Comparison of ENCODE assay signal across 13 cellular contexts in the genomic region with DNA sequence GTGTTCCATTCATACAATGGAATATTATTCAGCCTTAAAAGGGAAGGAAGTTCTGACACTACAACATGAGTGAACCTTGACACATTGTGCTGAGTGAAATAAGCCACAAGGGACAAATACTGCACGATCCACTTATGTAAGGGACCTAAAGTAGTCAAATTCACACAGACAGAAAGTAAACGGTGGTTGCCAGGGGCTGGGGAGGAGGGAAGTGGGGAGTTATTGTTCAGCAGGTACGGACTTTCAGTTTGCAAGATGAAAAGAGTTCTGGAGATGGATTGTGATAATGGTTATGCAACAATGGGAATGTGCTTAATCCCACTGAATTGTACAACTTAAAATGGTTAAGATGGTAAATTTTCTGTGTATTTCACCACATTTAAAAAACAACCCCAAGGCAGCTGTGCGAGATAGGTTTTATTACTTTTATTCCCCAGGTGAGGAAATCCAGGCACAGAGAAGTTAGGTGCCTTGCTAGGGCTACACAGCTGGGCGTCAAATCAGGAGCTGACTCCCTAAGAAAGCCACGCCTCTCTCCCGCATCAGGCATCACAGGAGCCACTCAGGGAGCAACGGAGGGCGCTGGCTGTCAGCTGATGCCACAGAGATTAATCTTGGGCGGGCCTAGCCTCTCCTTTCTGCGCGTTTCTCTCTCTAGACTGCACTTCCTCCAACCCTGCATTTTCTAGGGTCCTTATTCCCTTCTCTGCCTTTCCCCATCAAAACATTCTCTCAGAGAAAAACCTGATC. TPM values are rescaled to one million over a fixed set of nuclear protein-coding genes. Genes with fewer than 3 reads are reported as not detected.
DNase-seq lines count a peak whose midpoint lies in the region; ATAC-seq, FAIRE-seq and TF ChIP-seq lines count a peak whose summit lies in the region.
"Had no signal": no experiment of that assay in that cellular context is flagged by ENCODE, and none has a peak within 500 bp of the region (broad histone marks: within the 10 kb centered on the region; RNA-seq: fewer than 3 reads in every experiment).

No MANE protein-coding gene starts in this region.

- H3K27me3 ChIP-seq in GM12878 (replicated peaks in 1 of 2; ENCODE audit: control insufficient read depth in 2 of 2, insufficient read depth in 2 of 2, low read length in 1 of 2) (no peaks in the 10 kb centered on the region; a peak in 2 of 4 replicates), mucosa of rectum (ENCODE audit: control insufficient read depth in 2 of 2, insufficient read depth in 2 of 2, low read length in 2 of 2) (no peaks in the 10 kb centered on the region), aorta (ENCODE audit: control insufficient read depth in 1 of 2, insufficient read depth in 2 of 2, low read length in 1 of 2) (no peaks in the 10 kb centered on the region)
- H3K27me3 ChIP-seq: SJSA1 had no signal

- H3K79me2 ChIP-seq in GM12878 (ENCODE audit: control insufficient read depth, insufficient read depth, low read length) = no peaks in the 10 kb centered on the region

- H2AFZ ChIP-seq in GM12878 (ENCODE audit: control insufficient read depth, low read depth, low read length) = no peak overlapping the region

- no peaks in the 10 kb centered on the region for H3K4me1 ChIP-seq in GM12878 (ENCODE audit: control insufficient read depth, insufficient read depth, low read length)
- peaks cover 13 to 43% of the 10 kb centered on the region in 2 donors for H3K4me1 ChIP-seq in mucosa of rectum (ENCODE audit: control insufficient read depth in 2 of 2, insufficient read depth in 2 of 2, low read length in 2 of 2)
- no peaks in the 10 kb centered on the region for H3K4me1 ChIP-seq in aorta (ENCODE audit: control insufficient read depth in 1 of 2, insufficient read depth in 2 of 2, low read length in 2 of 2)
- H3K4me1 ChIP-seq: SJSA1 had no signal

- no peaks in the 10 kb centered on the region for H4K20me1 ChIP-seq in GM12878 (ENCODE audit: control insufficient read depth, insufficient read depth)

- no peak overlapping the region for H3K9ac ChIP-seq in GM12878 (ENCODE audit: control insufficient read depth, insufficient read depth, low read length)
- peak overlapping the region in 1 of 2 donors; percentile 36 for H3K9ac ChIP-seq in mucosa of rectum (ENCODE audit: low read depth in 1 of 2, low read length in 2 of 2)

- BruUV-seq in GM12878 (replicated peaks; lab: Mats Ljungman, UMichigan) = no TSS peak

- RAD21 ChIA-PET in GM12878 (lab: Charles Lee; ENCODE audit: unreplicated experiment) = no interaction called here

- H3K4me2 ChIP-seq in GM12878 (ENCODE audit: control insufficient read depth, insufficient read depth) = no peak overlapping the region

- H3K36me3 ChIP-seq in GM12878 (ENCODE audit: control insufficient read depth in 2 of 2, insufficient read depth in 2 of 2, low read length in 1 of 2) = no peaks in the 10 kb centered on the region
- no peaks in the 10 kb centered on the region for H3K36me3 ChIP-seq in mucosa of rectum (ENCODE audit: control insufficient read depth in 2 of 2, insufficient read depth in 2 of 2, low read length in 2 of 2)
- no peaks in the 10 kb centered on the region for H3K36me3 ChIP-seq in aorta (ENCODE audit: control insufficient read depth in 1 of 2, insufficient read depth in 2 of 2, low read length in 1 of 2)
- H3K36me3 ChIP-seq: SJSA1 had no signal

- DNase-seq in DMS153 treated with DMSO at 0.1 percent for 48 hours (lab: John Stamatoyannopoulos, UW; ENCODE audit: unreplicated experiment) (peak; percentile 37), NCI-H1436 (lab: John Stamatoyannopoulos, UW) (peak; percentile 76), GM12878 (ENCODE audit: low read depth, low spot score) (no peak), aorta (no peak), putamen (ENCODE audit: low spot score) (no peak), HK-2 (ENCODE audit: unreplicated experiment) (no peak)
- DNase-seq: activated CD4-positive, alpha-beta T cell treated with anti-CD3 and anti-CD28 coated beads, Interleukin-2, amount 10 ng/mL, durations not matched to agents 7 days and 5 days; CD4-positive, CD25-positive, alpha-beta regulatory T cell; NCI-H2029; stimulated activated naive CD4-positive, alpha-beta T cell treated with Interleukin-2 at 50 U/mL for 16 hours had no signal

- ATAC-seq in GM12878 = peak; percentile 48; the same call in 1 of the 3 replicates
- ATAC-seq in aorta (ENCODE audit: low FRiP score) = no peak
- ATAC-seq in GM19324 (IDR thresholded peaks at IDR 0.05; ENCODE audit: low FRiP score, unreplicated experiment) = no peak

- no peak for FAIRE-seq in GM12878 (lab: Jason Lieb, UNC)

- TF ChIP-seq EP300 in GM12878 (IDR thresholded peaks at IDR 0.05; ENCODE audit: borderline replicate concordance in 1 of 2, control insufficient read depth in 1 of 2, low read depth in 2 of 2, low read length in 2 of 2) = no peak

- 41% methylated on average over 12 of the region's 12 CpGs for WGBS in GM12878 (ENCODE audit: insufficient coverage, insufficient replicate concordance, low lambda C conversion rate, missing lambda C conversion rate)
- 61 to 64% methylated on average over 12 of the region's 12 CpGs for whole genome bisulfite sequencing in aorta, 2 donors

- CTCF ChIA-PET in GM12878 (lab: Yijun Ruan, JAX) = interaction anchor here (0.6 to 1.3 kb wide), 2 partner anchors 13 to 32 kb away, joined by 3 to 4 read pairs; no protein-coding TSS in a partner anchor

- H3K9me3 ChIP-seq in GM12878 (replicated peaks; ENCODE audit: control insufficient read depth, insufficient read depth, low read length) = no peaks in the 10 kb centered on the region; the same call in 2 of the 3 replicates
- H3K9me3 ChIP-seq in mucosa of rectum (ENCODE audit: control insufficient read depth in 2 of 2, low read length in 2 of 2) = no peaks in the 10 kb centered on the region
- H3K9me3 ChIP-seq in aorta (ENCODE audit: control insufficient read depth, low read length) = peaks cover 1% of the 10 kb centered on the region
- H3K9me3 ChIP-seq: SJSA1 had no signal

- no peak for TF ChIP-seq POLR2A in GM12878 (IDR thresholded peaks at IDR 0.05; ENCODE audit: low read depth, low read length)

- in situ Hi-C loops in GM12878 (cut with MboI) = no loop called here

- SMC1A ChIA-PET in GM12878 (lab: Charles Lee; ENCODE audit: uncharacterized antibody, unreplicated experiment) = interaction anchor here (0.8 to 1.5 kb wide), 2 partner anchors 13 to 406 kb away, joined by 3 to 4 read pairs; no protein-coding TSS in a partner anchor

- H3K4me3 ChIP-seq in GM12878 (no peak overlapping the region), mucosa of rectum (ENCODE audit: low read length in 2 of 2) (no peak overlapping the region), aorta (ENCODE audit: low read length in 2 of 2) (no peak overlapping the region)
- H3K4me3 ChIP-seq: SJSA1 had no signal

- intact Hi-C loops in GM12878 (cut with micrococcal nuclease; ENCODE audit: unreplicated experiment) = no loop called here
- intact Hi-C loops in aorta (cut with DNase I) = no loop called here

- TF ChIP-seq CTCF in GM12878 (IDR thresholded peaks at IDR 0.05 in 2 of 3, conservative IDR thresholded peaks at IDR 0.05 in 1 of 3; ENCODE audit: control insufficient read depth in 2 of 3, extremely low read depth in 1 of 3, insufficient read depth in 1 of 3, low read depth in 3 of 3, low read length in 3 of 3) = no peak

- POLR2A ChIA-PET in GM12878 (lab: Charles Lee) = no interaction called here

- TF ChIP-seq RAD21 in GM12878 (IDR thresholded peaks at IDR 0.05; ENCODE audit: insufficient read depth, low read depth, low read length) = no peak

- H3K27ac ChIP-seq in GM12878 (ENCODE audit: control insufficient read depth, insufficient read depth) (no peak overlapping the region), mucosa of rectum (ENCODE audit: low read depth in 2 of 2, low read length in 2 of 2) (peak overlapping the region; percentile 43 to 80), aorta (ENCODE audit: low read depth in 1 of 2, low read length in 2 of 2) (no peak overlapping the region)
- H3K27ac ChIP-seq: SJSA1 had no signal

TF ChIP-seq in GM12878, 131 proteins besides CTCF, POLR2A, EP300 and RAD21:
- no peak for TF ChIP-seq FOXK2 (IDR thresholded peaks at IDR 0.05)

RNA-seq across cellular contexts. Expression of gene TRAF3IP2, which starts 9.3 kb away (rescaled TPM):
- 25.4 and 25.5 TPM in 2 replicates for total RNA-seq in GM12878 (2013; cell fraction: nucleolus; rRNA removed)
- 33.7 and 40.7 TPM in 2 replicates for total RNA-seq in GM12878 (2014; rRNA removed)
- 25.4 and 26.9 TPM in 2 replicates for total RNA-seq in GM12878 (2014; rRNA removed; fragmentation: Illumina TruSeq; extraction: Trizol)
- total RNA-seq in GM12878 (2021) = 26.9 and 30.4 TPM in 2 replicates
- polyA plus RNA-seq in GM12878 (2011; ENCODE audit: low read depth) = 25.3 TPM
- 23.2 and 26.0 TPM in 2 replicates for polyA plus RNA-seq in GM12878 (2011; rRNA removed)
- 35.6 TPM in 2 replicates for polyA plus RNA-seq in GM12878 (2011; cell fraction: cytosol; rRNA removed)
- polyA plus RNA-seq in GM12878 (2011; cell fraction: nucleus; rRNA removed) = 19.3 and 20.2 TPM in 2 replicates
- polyA plus RNA-seq in GM12878 (2012) = 26.5 and 28.1 TPM in 2 replicates
- 23.8 and 32.5 TPM in 2 replicates for polyA plus RNA-seq in GM12878 (2014; fragmentation: Illumina TruSeq; extraction: Trizol)
- 10 to 100 TPM; 17.0 to 18.9 TPM for polyA plus RNA-seq in GM12878 (2014; fragmentation: Nextera tagmentation; extraction: Ambion mirVana)
- 27.1 and 27.9 TPM in 2 replicates for polyA plus RNA-seq in GM12878 (2014; rRNA removed)
- polyA plus RNA-seq in GM12878 (2016; fragmentation: Nextera tagmentation; extraction: Ambion mirVana) = 10 to 100 TPM; 17.7 to 18.9 TPM
- 31.6 and 46.8 TPM in 2 replicates for polyA minus RNA-seq in GM12878 (2011; rRNA and poly(A)+ RNA removed)
- polyA minus RNA-seq in GM12878 (2011; cell fraction: cytosol; rRNA and poly(A)+ RNA removed) = 13.9 and 14.7 TPM in 2 replicates
- polyA minus RNA-seq in GM12878 (2011; cell fraction: nucleus; rRNA and poly(A)+ RNA removed) = 13.9 and 19.9 TPM in 2 replicates
- total RNA-seq in aorta = 10 to 100 TPM; 24.7 to 39.0 TPM
- 10 to 100 TPM; 12.0 to 12.2 TPM for polyA plus RNA-seq in aorta

Comparison
In these comparisons a context has a peak if more than half of its experiments do, and no peak if none do; other contexts are left out.
1. DNase-seq: peak in DMS153 treated with DMSO at 0.1 percent for 48 hours (single experiment) and NCI-H1436 (single experiment); none in GM12878 (single experiment), aorta (0 of 2), putamen (single experiment) and HK-2 (single experiment).
2. H3K27ac ChIP-seq: peak in mucosa of rectum (2 of 2); none in GM12878 (single experiment) and aorta (0 of 2).